In genomic region chr6:166387642-166388325, GRCh38 we compare ENCODE assay signal across 21 cellular contexts. TPM values are rescaled to one million over a fixed set of nuclear protein-coding genes. Genes with fewer than 3 reads are reported as not detected.
A peak's percentile ranks its signal among the peaks of the same experiment; 100 is the strongest.
DNase-seq lines count a peak whose midpoint lies in the region; ATAC-seq, FAIRE-seq and TF ChIP-seq lines count a peak whose summit lies in the region.
"Had no signal": no experiment of that assay in that cellular context is flagged by ENCODE, and none has a peak within 500 bp of the region (broad histone marks: within the 10 kb centered on the region; RNA-seq: fewer than 3 reads in every experiment).

No MANE protein-coding gene starts in this region.

- no peak overlapping the region for H3K27ac Mint-ChIP-seq in Caco-2 (ENCODE audit: unreplicated experiment)
- H3K27ac Mint-ChIP-seq in WTC11 = no peak overlapping the region

- H3K27me3 ChIP-seq in Caco-2 (replicated peaks; ENCODE audit: control insufficient read depth, insufficient read depth, low read length) (no peaks in the 10 kb centered on the region), HepG2 (ENCODE audit: control insufficient read depth in 1 of 2, insufficient read depth in 2 of 2, low read length in 2 of 2) (no peaks in the 10 kb centered on the region), sigmoid colon (no peaks in the 10 kb centered on the region)

- peaks cover 6% of the 10 kb centered on the region for H3K79me2 ChIP-seq in HepG2 (ENCODE audit: insufficient read depth, low read length)

- no peaks in the 10 kb centered on the region for H3K36me3 Mint-ChIP-seq in Caco-2 (ENCODE audit: insufficient read depth, unreplicated experiment)
- H3K36me3 Mint-ChIP-seq in WTC11 = no peaks in the 10 kb centered on the region
- H3K36me3 Mint-ChIP-seq: CD14-positive monocyte had no signal

- peak in 1 of 2 experiments; percentile 61; a peak in 2 of 4 replicates for TF ChIP-seq POLR2A in HepG2 (IDR thresholded peaks at IDR 0.05; ENCODE audit: insufficient read depth in 1 of 2, low read depth in 2 of 2, low read length in 2 of 2)
- TF ChIP-seq POLR2A in sigmoid colon (IDR thresholded peaks at IDR 0.05) = no peak

- peak overlapping the region; percentile 12 for H3K4me3 Mint-ChIP-seq in Caco-2 (ENCODE audit: unreplicated experiment)
- no peak overlapping the region for H3K4me3 Mint-ChIP-seq in WTC11
- H3K4me3 Mint-ChIP-seq: CD14-positive monocyte had no signal

- H3K9me3 Mint-ChIP-seq in Caco-2 (ENCODE audit: unreplicated experiment) (no peaks in the 10 kb centered on the region), WTC11 (no peaks in the 10 kb centered on the region)
- H3K9me3 Mint-ChIP-seq: CD14-positive monocyte had no signal

- BruUV-seq in Caco-2 (replicated peaks; lab: Mats Ljungman, UMichigan) (no TSS peak), HepG2 (replicated peaks; lab: Mats Ljungman, UMichigan) (no TSS peak)

- 1% methylated on average over 5 of the region's 5 CpGs for whole genome bisulfite sequencing in HepG2 (ENCODE audit: low lambda C conversion rate)
- WGBS in sigmoid colon, 2 donors = 59 to 75% methylated on average over 5 of the region's 5 CpGs

- in situ Hi-C loops in HepG2 (cut with HindIII; ENCODE audit: extremely low pct_ligation_motif_present, low pct_unique_long_range_greater_than_20kb) = no loop called here

- no peaks in the 10 kb centered on the region for H3K27me3 Mint-ChIP-seq in Caco-2 (ENCODE audit: insufficient read depth, unreplicated experiment)
- no peaks in the 10 kb centered on the region; the same call in 1 of the 2 replicates for H3K27me3 Mint-ChIP-seq in WTC11 (ENCODE audit: low read depth)

- no peaks in the 10 kb centered on the region for H4K20me1 ChIP-seq in HepG2 (ENCODE audit: insufficient read depth, low read length)

- TF ChIP-seq CTCF in Caco-2 (IDR thresholded peaks at IDR 0.05; ENCODE audit: insufficient read depth in 1 of 2, low read depth in 1 of 2, low read length in 1 of 2, severe bottlenecking in 1 of 2, unreplicated experiment in 1 of 2) (no peak), WTC11 (IDR thresholded peaks at IDR 0.05) (no peak), HepG2 (CRISPR knock-in tag; IDR thresholded peaks at IDR 0.05) (no peak), sigmoid colon (IDR thresholded peaks at IDR 0.05) (no peak)

- FAIRE-seq in HepG2 (lab: Jason Lieb, UNC) = peak; percentile 91
- FAIRE-seq: GM12878, GM18507 had no signal

- ATAC-seq in WTC11 (no peak), HepG2 (peak; percentile 68)
- ATAC-seq: GM12878, Panc1 had no signal

- TF ChIP-seq RAD21 in HepG2 (CRISPR knock-in tag; IDR thresholded peaks at IDR 0.05) = no peak; the same call in 1 of the 2 replicates

- no peaks in the 10 kb centered on the region; the same call in 1 of the 2 replicates for H3K36me3 ChIP-seq in Caco-2 (ENCODE audit: control insufficient read depth, insufficient read depth, low read length)
- H3K36me3 ChIP-seq in HepG2 (replicated peaks in 1 of 2; ENCODE audit: control insufficient read depth in 1 of 2, insufficient read depth in 2 of 2, low read length in 2 of 2) = no peaks in the 10 kb centered on the region
- H3K36me3 ChIP-seq in sigmoid colon = no peaks in the 10 kb centered on the region

- H3K4me2 ChIP-seq in HepG2 (ENCODE audit: low read depth, low read length) = peak overlapping the region; percentile 73
- H3K4me2 ChIP-seq: SK-N-SH had no signal

- intact Hi-C loops in Caco-2 (cut with micrococcal nuclease; ENCODE audit: unreplicated experiment) (loop anchor here (10.0 kb wide), 1 partner anchor 607 kb away; the partner anchor contains the start of gene CEP43), HepG2 (cut with micrococcal nuclease; ENCODE audit: unreplicated experiment) (no loop called here), cardiac septum (cut with DNase I) (no loop called here), sigmoid colon (cut with DNase I) (loop anchor here (10.0 kb wide), 1 partner anchor 383 kb away; no protein-coding TSS in a partner anchor)

- H3K27ac ChIP-seq in HepG2 (ENCODE audit: extremely low read length, insufficient read depth, low read length) = peak overlapping the region; percentile 93
- H3K27ac ChIP-seq in sigmoid colon = no peak overlapping the region
- H3K27ac ChIP-seq: HL-60 had no signal

- H3K4me1 Mint-ChIP-seq in Caco-2 (ENCODE audit: low read depth, unreplicated experiment) (peaks cover 23% of the 10 kb centered on the region), WTC11 (peaks cover 11% of the 10 kb centered on the region; the same call in 1 of the 2 replicates)

- H3K4me1 ChIP-seq in Caco-2 (peaks cover 30% of the 10 kb centered on the region), HepG2 (ENCODE audit: insufficient read depth, low read length) (peaks cover 81% of the 10 kb centered on the region), sigmoid colon (peaks cover 0 to 7% (median 6%) of the 10 kb centered on the region in 4 donors)

- no peak overlapping the region for H2AFZ ChIP-seq in HepG2 (ENCODE audit: low read length)

- POLR2A ChIA-PET in Caco-2 (lab: Charles Lee) (no interaction called here), WTC11 (lab: Charles Lee) (no interaction called here), HepG2 (lab: Yijun Ruan, JAX) (interaction anchor here (1.3 to 3.8 kb wide), 5 partner anchors 10 to 57 kb away, joined by 4 to 36 read pairs (median 15); partner anchors contain the start of gene SFT2D1)

- H3K9me3 ChIP-seq in Caco-2 (no peaks in the 10 kb centered on the region), HepG2 (ENCODE audit: low read length) (no peaks in the 10 kb centered on the region), sigmoid colon (no peaks in the 10 kb centered on the region)
- H3K9me3 ChIP-seq: SK-N-SH had no signal

- CTCF ChIA-PET in Caco-2 (lab: Charles Lee) (interaction anchor here (1.5 kb wide), 1 partner anchor 13 kb away, joined by 6 read pairs; no protein-coding TSS in a partner anchor), WTC11 (lab: Charles Lee) (interaction anchor here (1.4 to 3.1 kb wide), 3 partner anchors 11 to 75 kb away, joined by 5 to 17 read pairs (median 6); no protein-coding TSS in a partner anchor), HepG2 (lab: Yijun Ruan, JAX; ENCODE audit: low intra/inter-chr PET ratio, low total read pairs) (interaction anchor here (1.0 kb wide), 1 partner anchor 13 kb away, joined by 3 read pairs; no protein-coding TSS in a partner anchor)

- peak; percentile 60 to 95; a peak in 2 of 4 replicates for TF ChIP-seq EP300 in HepG2 (IDR thresholded peaks at IDR 0.05; ENCODE audit: low read depth in 2 of 2, low read length in 2 of 2)
- TF ChIP-seq EP300 in HepG2 (CRISPR knock-in tag; IDR thresholded peaks at IDR 0.05; ENCODE audit: borderline replicate concordance) = peak; percentile 89
- TF ChIP-seq EP300 in sigmoid colon (IDR thresholded peaks at IDR 0.05) = no peak

- DNase-seq in Caco-2 (peak; percentile 59 to 60), NCI-H146 (lab: John Stamatoyannopoulos, UW) (peak; percentile 42), WTC11 (ENCODE audit: low spot score) (no peak), HepG2 (ENCODE audit: low spot score) (peak; percentile 90), cardiac septum (ENCODE audit: low spot score) (no peak), sigmoid colon (no peak)
- DNase-seq in activated T-cell treated with anti-CD3 and anti-CD28 coated beads, Interleukin-2, amount 50 U/mL, for 48 hours = no peak
- no peak for DNase-seq in effector CD8-positive, alpha-beta T cell (lab: John Stamatoyannopoulos, UW)
- DNase-seq: DMS79, KBM-7, NCI-H1105, NCI-H1930, NCI-H2227 treated with DMSO at 0.1 percent for 48 hours, NCI-H526, Right ventricle myocardium superior, SK-N-SH had no signal

- H3K9ac ChIP-seq in HepG2 (ENCODE audit: insufficient read depth, low read depth, low read length) = peak overlapping the region; percentile 54
- H3K9ac ChIP-seq: SK-N-SH had no signal

- H3K4me3 ChIP-seq in Caco-2 (ENCODE audit: low read depth, low read length) (no peak overlapping the region), HepG2 (replicated peaks in 1 of 3; ENCODE audit: insufficient read depth in 1 of 3, low read depth in 2 of 3, low read length in 3 of 3) (peak overlapping the region; percentile 10 to 25 (median 17); a peak in 3 of 6 replicates), sigmoid colon (no peak overlapping the region)
- H3K4me3 ChIP-seq: GM12878 had no signal

RNA-seq across cellular contexts. Expression of gene MPC1, which starts 5.0 kb away (rescaled TPM):
- total RNA-seq in Caco-2 (2022) (19.7 and 20.4 TPM in 2 replicates), WTC11 (2021) (8.7 to 10.7 TPM (median 9.6 TPM) in 3 replicates), HepG2 (2016; rRNA removed; fragmentation: Illumina TruSeq; extraction: Trizol) (214 and 289 TPM in 2 replicates), cardiac septum (396 TPM), sigmoid colon (10 to 100 TPM; 52.9 to 82.0 (median 78.3) TPM)
- 81.3 and 95.3 TPM in 2 replicates for total RNA-seq in HepG2 (2016; cell fraction: cytosol; rRNA removed; fragmentation: Illumina TruSeq; extraction: Trizol; ENCODE audit: low read depth)
- 218 and 286 TPM in 2 replicates for total RNA-seq in HepG2 (2016; cell fraction: insoluble cytoplasmic fraction; rRNA removed; fragmentation: Illumina TruSeq; extraction: Trizol)
- 145 and 164 TPM in 2 replicates for total RNA-seq in HepG2 (2016; cell fraction: membrane; rRNA removed; fragmentation: Illumina TruSeq; extraction: Trizol)
- 93.1 and 102 TPM in 2 replicates for total RNA-seq in HepG2 (2016; cell fraction: nucleus; rRNA removed; fragmentation: Illumina TruSeq; extraction: Trizol)
- polyA plus RNA-seq in HepG2 (2011; rRNA removed) (168 and 189 TPM in 2 replicates), sigmoid colon (100 to 1,000 TPM; 116 to 310 (median 161) TPM)
- 191 and 239 TPM in 2 replicates for polyA plus RNA-seq in HepG2 (2011; cell fraction: cytosol; rRNA removed)
- polyA plus RNA-seq in HepG2 (2011; cell fraction: nucleus; rRNA removed) = 59.3 and 82.2 TPM in 2 replicates
- 136 and 137 TPM in 2 replicates for polyA plus RNA-seq in HepG2 (2012)
- 98.8 and 128 TPM in 2 replicates for polyA plus RNA-seq in HepG2 (2016; cell fraction: cytosol; fragmentation: Illumina TruSeq; extraction: Trizol; ENCODE audit: low read depth)
- 328 and 353 TPM in 2 replicates for polyA plus RNA-seq in HepG2 (2016; cell fraction: insoluble cytoplasmic fraction; fragmentation: Illumina TruSeq; extraction: Trizol; ENCODE audit: low read depth)
- 150 and 186 TPM in 2 replicates for polyA plus RNA-seq in HepG2 (2016; cell fraction: membrane; fragmentation: Illumina TruSeq; extraction: Trizol; ENCODE audit: low read depth)
- 207 and 211 TPM in 2 replicates for polyA plus RNA-seq in HepG2 (2016; cell fraction: nucleus; fragmentation: Illumina TruSeq; extraction: Trizol; ENCODE audit: insufficient read depth, low read depth)
- 5.6 and 40.9 TPM in 2 replicates for polyA minus RNA-seq in HepG2 (2011; rRNA and poly(A)+ RNA removed; ENCODE audit: low replicate concordance)
- polyA minus RNA-seq in HepG2 (2011; cell fraction: cytosol; rRNA and poly(A)+ RNA removed) = 51.6 and 57.8 TPM in 2 replicates
- polyA minus RNA-seq in HepG2 (2011; cell fraction: nucleus; rRNA and poly(A)+ RNA removed) = 27.4 and 41.9 TPM in 2 replicates

RNA-seq across cellular contexts. Expression of gene SFT2D1, which starts 45.4 kb away (rescaled TPM):
- 44.3 and 48.1 TPM in 2 replicates for total RNA-seq in Caco-2 (2022)
- 48.0 to 53.1 TPM (median 49.4 TPM) in 3 replicates for total RNA-seq in WTC11 (2021)
- 90.7 and 115 TPM in 2 replicates for total RNA-seq in HepG2 (2016; rRNA removed; fragmentation: Illumina TruSeq; extraction: Trizol)
- 57.6 and 70.5 TPM in 2 replicates for total RNA-seq in HepG2 (2016; cell fraction: cytosol; rRNA removed; fragmentation: Illumina TruSeq; extraction: Trizol; ENCODE audit: low read depth)
- total RNA-seq in HepG2 (2016; cell fraction: insoluble cytoplasmic fraction; rRNA removed; fragmentation: Illumina TruSeq; extraction: Trizol) = 91.5 and 114 TPM in 2 replicates
- total RNA-seq in HepG2 (2016; cell fraction: membrane; rRNA removed; fragmentation: Illumina TruSeq; extraction: Trizol) = 89.7 and 105 TPM in 2 replicates
- 87.1 and 96.7 TPM in 2 replicates for total RNA-seq in HepG2 (2016; cell fraction: nucleus; rRNA removed; fragmentation: Illumina TruSeq; extraction: Trizol)
- 127 and 147 TPM in 2 replicates for polyA plus RNA-seq in HepG2 (2011; rRNA removed)
- polyA plus RNA-seq in HepG2 (2011; cell fraction: cytosol; rRNA removed) = 78.9 and 125 TPM in 2 replicates
- 56.7 and 94.6 TPM in 2 replicates for polyA plus RNA-seq in HepG2 (2011; cell fraction: nucleus; rRNA removed)
- 100 and 109 TPM in 2 replicates for polyA plus RNA-seq in HepG2 (2012)
- polyA plus RNA-seq in HepG2 (2016; cell fraction: cytosol; fragmentation: Illumina TruSeq; extraction: Trizol; ENCODE audit: low read depth) = 67.5 and 94.2 TPM in 2 replicates
- 112 and 116 TPM in 2 replicates for polyA plus RNA-seq in HepG2 (2016; cell fraction: insoluble cytoplasmic fraction; fragmentation: Illumina TruSeq; extraction: Trizol; ENCODE audit: low read depth)
- polyA plus RNA-seq in HepG2 (2016; cell fraction: membrane; fragmentation: Illumina TruSeq; extraction: Trizol; ENCODE audit: low read depth) = 96.5 and 108 TPM in 2 replicates
- 168 and 175 TPM in 2 replicates for polyA plus RNA-seq in HepG2 (2016; cell fraction: nucleus; fragmentation: Illumina TruSeq; extraction: Trizol; ENCODE audit: insufficient read depth, low read depth)
- polyA minus RNA-seq in HepG2 (2011; rRNA and poly(A)+ RNA removed; ENCODE audit: low replicate concordance) = 13.9 and 35.5 TPM in 2 replicates
- 26.1 and 26.7 TPM in 2 replicates for polyA minus RNA-seq in HepG2 (2011; cell fraction: cytosol; rRNA and poly(A)+ RNA removed)
- polyA minus RNA-seq in HepG2 (2011; cell fraction: nucleus; rRNA and poly(A)+ RNA removed) = 65.1 and 95.4 TPM in 2 replicates
- 25.1 TPM for total RNA-seq in cardiac septum
- total RNA-seq in sigmoid colon = 10 to 100 TPM; 26.0 to 46.2 (median 37.6) TPM
- 10 to 100 TPM; 49.2 to 92.8 (median 58.3) TPM for polyA plus RNA-seq in sigmoid colon

Comparison
In these comparisons a context has a peak if more than half of its experiments do, and no peak if none do; other contexts are left out.
1. DNase-seq: peak in Caco-2 (2 of 2), NCI-H146 (single experiment) and HepG2 (single experiment); none in WTC11 (single experiment), cardiac septum (single experiment), activated T-cell treated with anti-CD3 and anti-CD28 coated beads, Interleukin-2, amount 50 U/mL, for 48 hours (0 of 2), effector CD8-positive, alpha-beta T cell (single experiment) and sigmoid colon (single experiment).
2. H3K4me3 ChIP-seq: peak in HepG2 (3 of 3); none in Caco-2 (single experiment) and sigmoid colon (0 of 4).
3. intact Hi-C loops: an anchor here in Caco-2 (10.0 kb wide) and sigmoid colon (10.0 kb wide); none called in HepG2 and cardiac septum.